Comparison of ENCODE assay signal across 24 cellular contexts in the genomic region with DNA sequence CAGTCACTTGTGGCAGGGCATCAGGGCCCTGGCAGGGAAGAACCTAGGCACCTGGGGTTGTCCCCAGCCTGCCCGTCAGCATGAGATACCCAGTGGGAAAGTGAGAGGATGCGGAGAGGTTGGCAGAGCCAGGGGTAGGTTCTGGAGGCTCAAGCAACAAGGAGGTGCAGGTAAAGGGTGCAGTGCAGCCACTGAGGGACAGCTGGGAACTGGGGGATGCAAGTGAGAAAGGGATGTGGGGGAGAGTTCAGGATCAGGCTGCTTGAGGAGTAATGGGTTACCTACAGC. TPM values are rescaled to one million over a fixed set of nuclear protein-coding genes. Genes with fewer than 3 reads are reported as not detected.
DNase-seq lines count a peak whose midpoint lies in the region; ATAC-seq and TF ChIP-seq lines count a peak whose summit lies in the region.
"Had no signal": no experiment of that assay in that cellular context is flagged by ENCODE, and none has a peak within 500 bp of the region (broad histone marks: within the 10 kb centered on the region; RNA-seq: fewer than 3 reads in every experiment).

No MANE protein-coding gene starts in this region.

- H3K27me3 ChIP-seq in right atrium auricular region, result no peaks in the 10 kb centered on the region
- H3K27me3 ChIP-seq in heart right ventricle, result no peaks in the 10 kb centered on the region
- H3K27me3 ChIP-seq in GM23338 (ENCODE audit: insufficient read depth), result no peaks in the 10 kb centered on the region
- H3K27me3 ChIP-seq: adrenal gland, thyroid gland had no signal

- H3K4me3 Mint-ChIP-seq in neural crest cell (peak overlapping the region; percentile 35), GM23338 (no peak overlapping the region)
- H3K4me3 Mint-ChIP-seq: stimulated activated naive B cell treated with anti-CD40 and anti-IgM and Interleukin-4, amounts not matched to agents 10 μg/mL and 1 μg/mL and 100 μg/mL, for 72 hours had no signal

- no peaks in the 10 kb centered on the region for H3K9me2 ChIP-seq in GM23338 (ENCODE audit: insufficient read depth)

- H3K27me3 Mint-ChIP-seq in neural crest cell (ENCODE audit: low read depth) (peaks cover 2% of the 10 kb centered on the region), GM23338 (ENCODE audit: insufficient read depth, low read depth, poor library complexity) (peaks cover 15% of the 10 kb centered on the region)
- H3K27me3 Mint-ChIP-seq: stimulated activated naive B cell treated with anti-CD40 and anti-IgM and Interleukin-4, amounts not matched to agents 10 μg/mL and 1 μg/mL and 100 μg/mL, for 72 hours had no signal

- 95% methylated on average over 2 of the region's 2 CpGs for WGBS in heart right ventricle, 2 donors

- peaks cover 27% of the 10 kb centered on the region for H3K4me1 Mint-ChIP-seq in neural crest cell
- peaks cover 26% of the 10 kb centered on the region for H3K4me1 Mint-ChIP-seq in GM23338

- H3K4me3 ChIP-seq in right atrium auricular region (no peak overlapping the region), heart right ventricle (no peak overlapping the region), GM23338 (no peak overlapping the region)
- H3K4me3 ChIP-seq: adrenal gland, GM12878, PC-9, thyroid gland had no signal

- H3K36me3 ChIP-seq in right atrium auricular region, result peaks cover 41% of the 10 kb centered on the region
- H3K36me3 ChIP-seq in heart right ventricle, result peaks cover 0 to 87% (median 11%) of the 10 kb centered on the region in 9 donors
- H3K36me3 ChIP-seq in GM23338 (ENCODE audit: insufficient read depth), result peaks cover 4% of the 10 kb centered on the region; the same call in 1 of the 2 replicates

- TF ChIP-seq CTCF in right atrium auricular region (IDR thresholded peaks at IDR 0.05) (no peak), heart right ventricle (IDR thresholded peaks at IDR 0.05) (no peak), neural crest cell (conservative IDR thresholded peaks at IDR 0.05) (no peak), GM23338 (conservative IDR thresholded peaks at IDR 0.05; ENCODE audit: low read depth in 2 of 2) (no peak)

- DNase-seq in right atrium auricular region (ENCODE audit: low spot score), result no peak
- DNase-seq in heart right ventricle, result no peak
- DNase-seq in neural crest cell (ENCODE audit: low read depth, low spot score), result no peak
- DNase-seq in GM23338 (ENCODE audit: low spot score), result no peak
- DNase-seq: adrenal gland; kidney glomerular epithelial cell; NCI-H524 treated with DMSO at 0.1 percent for 48 hours; NK-92 treated with Interleukin-12 subunit alpha and Interleukin-12 subunit beta, amount 100 ng/mL, for 24 hours; PC-9; retina; SHP77; stimulated activated CD4-positive, alpha-beta T cell treated with anti-CD3 and anti-CD28 coated beads, Interleukin-4, amount 100 ng/mL, for 1 hour; stimulated activated naive B cell treated with anti-CD40 and anti-IgM and Interleukin-4, amounts not matched to agents 10 μg/mL and 1 μg/mL and 100 μg/mL, for 72 hours; thyroid gland had no signal

- H2AFZ ChIP-seq in GM23338, result no peak overlapping the region
- H2AFZ ChIP-seq: PC-9 had no signal

- no peaks in the 10 kb centered on the region for H3K79me2 ChIP-seq in GM23338 (replicated peaks; ENCODE audit: insufficient read depth)

- no peaks in the 10 kb centered on the region for H3F3A ChIP-seq in GM23338 (replicated peaks; ENCODE audit: low read depth)

- H3K4me2 ChIP-seq in GM23338, result no peak overlapping the region
- H3K4me2 ChIP-seq: PC-9 had no signal

- H3K27ac Mint-ChIP-seq in neural crest cell (ENCODE audit: unreplicated experiment), result peak overlapping the region; percentile 90
- no peak overlapping the region for H3K27ac Mint-ChIP-seq in GM23338
- H3K27ac Mint-ChIP-seq: stimulated activated naive B cell treated with anti-CD40 and anti-IgM and Interleukin-4, amounts not matched to agents 10 μg/mL and 1 μg/mL and 100 μg/mL, for 72 hours had no signal

- H4K20me1 ChIP-seq in GM23338 (replicated peaks; ENCODE audit: insufficient read depth), result 0 out of 2 replicates have a peak, but pooled peaks cover 3% of the 10 kb centered on the region

- ATAC-seq in heart right ventricle (no peak), GM23338 (no peak), GM19328 (IDR thresholded peaks at IDR 0.05; ENCODE audit: unreplicated experiment) (no peak), GM18907 (IDR thresholded peaks at IDR 0.05; ENCODE audit: unreplicated experiment) (no peak)
- ATAC-seq: activated CD4-positive, CD25-positive, alpha-beta regulatory T cell treated with anti-CD3 and anti-CD28 coated beads, Interleukin-2, amount 50 U/mL, for 24 hours; GM12878; HCT116; stimulated activated naive B cell treated with anti-CD40 and anti-IgM and Interleukin-4, amounts not matched to agents 10 μg/mL and 1 μg/mL and 100 μg/mL, for 72 hours had no signal

- H3K27ac ChIP-seq in right atrium auricular region (peak overlapping the region; percentile 65 to 77), heart right ventricle (peak overlapping the region in 2 of 10 donors; percentile 77 to 80), cingulate gyrus (ENCODE audit: low read depth, low read length) (peak overlapping the region; percentile 82), GM23338 (ENCODE audit: low read depth) (no peak overlapping the region)
- H3K27ac ChIP-seq: PC-9, thyroid gland had no signal

- H3K9me3 ChIP-seq in right atrium auricular region, result no peaks in the 10 kb centered on the region
- no peaks in the 10 kb centered on the region for H3K9me3 ChIP-seq in heart right ventricle
- H3K9me3 ChIP-seq: adrenal gland, thyroid gland had no signal

- H3K4me1 ChIP-seq in right atrium auricular region, result peaks cover 0 to 86% of the 10 kb centered on the region in 2 donors
- H3K4me1 ChIP-seq in heart right ventricle, result peaks cover 15 to 87% (median 63%) of the 10 kb centered on the region in 9 donors
- H3K4me1 ChIP-seq in GM23338 (ENCODE audit: insufficient read depth), result no peaks in the 10 kb centered on the region

- H3K36me3 Mint-ChIP-seq in neural crest cell (ENCODE audit: low read depth) (peaks cover 12% of the 10 kb centered on the region), GM23338 (ENCODE audit: low read depth) (peaks cover 21% of the 10 kb centered on the region; the same call in 2 of the 3 replicates)

- H3K9me3 Mint-ChIP-seq in neural crest cell, result no peaks in the 10 kb centered on the region
- H3K9me3 Mint-ChIP-seq in GM23338, result no peaks in the 10 kb centered on the region
- H3K9me3 Mint-ChIP-seq: stimulated activated naive B cell treated with anti-CD40 and anti-IgM and Interleukin-4, amounts not matched to agents 10 μg/mL and 1 μg/mL and 100 μg/mL, for 72 hours had no signal

- intact Hi-C loops in heart right ventricle (cut with DNase I), result loop anchor here in 3 of 10 donors (5.0 kb wide), 1 partner anchor 68 kb away; no protein-coding TSS in a partner anchor

TF ChIP-seq in GM23338, 12 proteins besides CTCF, POLR2A, EP300 and RAD21 (continues in another document):
- no peak for TF ChIP-seq JUNB (IDR thresholded peaks at IDR 0.05; ENCODE audit: unreplicated experiment)

RNA-seq across cellular contexts. Expression of a gene that starts 18.7 kb away (rescaled TPM):
- total RNA-seq in right atrium auricular region (10 to 100 TPM; 14.3 to 26.1 TPM), heart right ventricle (10 to 100 TPM in 8 of 10 donors, 1 to 10 TPM in 2; 9.1 to 20.2 (median 12.9) TPM), neural crest cell (68.1 and 72.0 TPM in 2 replicates)
- polyA plus RNA-seq in heart right ventricle (10 to 100 TPM; 13.2 to 13.6 TPM), GM23338 (2016; fragmentation: Nextera tagmentation; extraction: Ambion mirVana) (0.78 and 1.4 TPM in 2 replicates)
- total RNA-seq in GM23338 (2014; rRNA removed; shearing (Covaris generic)), result 2.8 and 3.7 TPM in 2 replicates

RNA-seq across cellular contexts. Expression of a gene that starts 32.7 kb away (rescaled TPM):
- total RNA-seq in right atrium auricular region, result 10 to 100 TPM; 19.6 to 23.6 TPM
- total RNA-seq in heart right ventricle, result 10 to 100 TPM in 8 of 10 donors, 1 to 10 TPM in 2; 9.2 to 17.1 (median 12.9) TPM
- 1 to 10 TPM; 5.5 to 9.9 TPM for polyA plus RNA-seq in heart right ventricle
- total RNA-seq in neural crest cell, result 37.2 and 38.8 TPM in 2 replicates
- total RNA-seq in GM23338 (2014; rRNA removed; shearing (Covaris generic)), result 22.2 and 31.6 TPM in 2 replicates
- polyA plus RNA-seq in GM23338 (2016; fragmentation: Nextera tagmentation; extraction: Ambion mirVana), result 4.6 and 5.3 TPM in 2 replicates

RNA-seq across cellular contexts. Expression of a gene that starts 46.2 kb away (rescaled TPM):
- total RNA-seq in right atrium auricular region (not detected), heart right ventricle (not detected), neural crest cell (not detected in 2 replicates)
- polyA plus RNA-seq in heart right ventricle (not detected), GM23338 (2016; fragmentation: Nextera tagmentation; extraction: Ambion mirVana) (not detected in 2 replicates)
- total RNA-seq in GM23338 (2014; rRNA removed; shearing (Covaris generic)), result not detected in 2 replicates
- total RNA-seq: adrenal gland, Daoy, endothelial cell of umbilical vein, GM12878, myocyte, osteocyte, PC-9, thyroid gland had no signal
- polyA plus RNA-seq: adrenal gland, endothelial cell of umbilical vein, GM12878 had no signal
